13 cellular contexts compared by ENCODE assay signal in the genomic region with DNA sequence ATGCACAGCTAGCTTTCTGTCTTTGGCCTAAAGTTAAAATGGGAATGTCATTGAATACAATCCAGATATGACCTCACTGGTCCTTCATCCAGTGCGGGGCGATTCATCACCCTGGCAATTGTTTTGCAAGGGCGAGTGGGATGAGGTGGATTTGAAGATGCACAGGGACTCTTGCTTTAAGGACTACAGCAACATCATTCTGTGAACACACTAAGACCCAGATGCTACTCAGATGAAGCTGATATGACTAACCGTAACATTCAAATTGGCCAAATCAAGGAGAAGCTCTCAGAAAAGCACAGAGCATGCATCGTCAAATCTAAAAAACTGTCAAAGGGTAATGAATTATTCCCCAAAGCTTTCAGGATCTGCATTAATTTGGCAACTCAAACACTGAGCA. TPM values are rescaled to one million over a fixed set of nuclear protein-coding genes. Genes with fewer than 3 reads are reported as not detected.
DNase-seq lines count a peak whose midpoint lies in the region; ATAC-seq and TF ChIP-seq lines count a peak whose summit lies in the region.
"Had no signal": no experiment of that assay in that cellular context is flagged by ENCODE, and none has a peak within 500 bp of the region (broad histone marks: within the 10 kb centered on the region; RNA-seq: fewer than 3 reads in every experiment).

No MANE protein-coding gene starts in this region.

- peak overlapping the region in 1 of 2 donors; percentile 78 for H3K27ac ChIP-seq in ovary
- H3K27ac ChIP-seq: colonic mucosa had no signal

- peak overlapping the region; percentile 87 for H3K27ac Mint-ChIP-seq in activated CD8-positive, alpha-beta T cell treated with anti-CD3 and anti-CD28 coated beads for 36 hours
- peak overlapping the region in 3 of 6 donors; percentile 16 to 89 (median 84) for H3K27ac Mint-ChIP-seq in immature natural killer cell

- peaks cover 24% of the 10 kb centered on the region for H3K4me1 Mint-ChIP-seq in activated CD8-positive, alpha-beta T cell treated with anti-CD3 and anti-CD28 coated beads for 36 hours (ENCODE audit: low read depth)
- H3K4me1 Mint-ChIP-seq in immature natural killer cell, result peaks cover 19 to 34% of the 10 kb centered on the region in 2 donors

- CTCF ChIA-PET in activated CD8-positive, alpha-beta T cell treated with anti-CD3 and anti-CD28 coated beads for 36 hours (lab: Charles Lee), result no interaction called here

- peaks cover 2% of the 10 kb centered on the region for H3K36me3 Mint-ChIP-seq in activated CD8-positive, alpha-beta T cell treated with anti-CD3 and anti-CD28 coated beads for 36 hours (ENCODE audit: low read depth)
- H3K36me3 Mint-ChIP-seq in immature natural killer cell, result peaks cover 0 to 11% (median 4%) of the 10 kb centered on the region in 3 donors

- H3K4me3 ChIP-seq in ovary, result no peak overlapping the region
- H3K4me3 ChIP-seq: colonic mucosa, Peyer's patch had no signal

- TF ChIP-seq EP300 in ovary (IDR thresholded peaks at IDR 0.05), result no peak

- intact Hi-C loops in activated CD8-positive, alpha-beta T cell treated with anti-CD3 and anti-CD28 coated beads for 36 hours (cut with micrococcal nuclease), result no loop called here
- intact Hi-C loops in ovary (cut with DNase I), result no loop called here

- TF ChIP-seq POLR2A in ovary (IDR thresholded peaks at IDR 0.05), result no peak

- H3K9me3 ChIP-seq in ovary, result no peaks in the 10 kb centered on the region
- H3K9me3 ChIP-seq: colonic mucosa, Peyer's patch had no signal

- TF ChIP-seq CTCF in activated CD8-positive, alpha-beta T cell treated with anti-CD3 and anti-CD28 coated beads for 36 hours (IDR thresholded peaks at IDR 0.05), result no peak
- TF ChIP-seq CTCF in ovary (IDR thresholded peaks at IDR 0.05) (no peak), GM20000 (IDR thresholded peaks at IDR 0.05; ENCODE audit: extremely low read depth, missing control alignments) (no peak)

- peaks cover 2% of the 10 kb centered on the region for H3K4me1 ChIP-seq in ovary (ENCODE audit: insufficient read depth)
- H3K4me1 ChIP-seq: colonic mucosa, Peyer's patch had no signal

- no peak for ATAC-seq in activated CD8-positive, alpha-beta T cell treated with anti-CD3 and anti-CD28 coated beads for 36 hours

- no peaks in the 10 kb centered on the region for H3K36me3 ChIP-seq in ovary
- H3K36me3 ChIP-seq: colonic mucosa, Peyer's patch had no signal

- H3K27me3 Mint-ChIP-seq in activated CD8-positive, alpha-beta T cell treated with anti-CD3 and anti-CD28 coated beads for 36 hours, result no peaks in the 10 kb centered on the region
- H3K27me3 Mint-ChIP-seq in immature natural killer cell (ENCODE audit: low read depth in 3 of 3), result peaks cover 0 to 2% (median 0%) of the 10 kb centered on the region in 3 donors
- H3K27me3 Mint-ChIP-seq: stimulated activated naive CD8-positive, alpha-beta T cell treated with anti-CD3 and anti-CD28 coated beads, Interleukin-15, Interleukin-2, amounts not matched to agents 100 ng/mL and 50 ng/mL, for 24 hours had no signal

- H3K4me3 Mint-ChIP-seq in activated CD8-positive, alpha-beta T cell treated with anti-CD3 and anti-CD28 coated beads for 36 hours, result no peak overlapping the region
- H3K4me3 Mint-ChIP-seq in immature natural killer cell, result no peak overlapping the region

- DNase-seq in DMS79 treated with DMSO at 0.1 percent for 48 hours (lab: John Stamatoyannopoulos, UW) (peak; percentile 96), globus pallidus (ENCODE audit: low spot score) (peak; percentile 31), ovary (peak in 3 of 5 donors; percentile 44 to 67 (median 57)), NOMO-1 treated with DMSO at 0.1 percent for 48 hours (lab: John Stamatoyannopoulos, UW; ENCODE audit: unreplicated experiment) (no peak), GM20000 (ENCODE audit: low spot score) (no peak), immature natural killer cell (no peak), NCI-H82 (lab: John Stamatoyannopoulos, UW) (no peak)
- no peak for DNase-seq in activated CD8-positive, alpha-beta T cell treated with anti-CD3 and anti-CD28 coated beads for 36 hours
- DNase-seq: colonic mucosa, hippocampal formation, NCI-H2081, Peyer's patch had no signal

- no peaks in the 10 kb centered on the region for H3K27me3 ChIP-seq in ovary
- H3K27me3 ChIP-seq: colonic mucosa, Peyer's patch had no signal

- 35 to 53% (median 39%) methylated on average over 5 of the region's 5 CpGs for WGBS in ovary, 3 donors

- peaks cover 2% of the 10 kb centered on the region for H3K9me3 Mint-ChIP-seq in activated CD8-positive, alpha-beta T cell treated with anti-CD3 and anti-CD28 coated beads for 36 hours
- H3K9me3 Mint-ChIP-seq in immature natural killer cell, result peaks cover 0 to 3% (median 0%) of the 10 kb centered on the region in 6 donors
- H3K9me3 Mint-ChIP-seq: stimulated activated naive CD8-positive, alpha-beta T cell treated with anti-CD3 and anti-CD28 coated beads, Interleukin-15, Interleukin-2, amounts not matched to agents 100 ng/mL and 50 ng/mL, for 24 hours had no signal

- POLR2A ChIA-PET in activated CD8-positive, alpha-beta T cell treated with anti-CD3 and anti-CD28 coated beads for 36 hours (lab: Charles Lee), result interaction anchor here (0.5 kb wide), 1 partner anchor 11 kb away, joined by 3 read pairs; no protein-coding TSS in a partner anchor

RNA-seq across cellular contexts. Expression of gene CPA1, which starts 12.8 kb away (rescaled TPM):
- total RNA-seq in activated CD8-positive, alpha-beta T cell treated with anti-CD3 and anti-CD28 coated beads for 36 hours, result not detected
- 10 to 100 TPM in 2 of 7 donors, 1 to 10 TPM in 3, not detected in 2; 1.3 to 32.4 (median 5.5) TPM for total RNA-seq in ovary
- polyA plus RNA-seq in ovary (under 1 TPM; 0.31 to 0.35 TPM), immature natural killer cell (not detected)
- total RNA-seq: Peyer's patch had no signal

RNA-seq across cellular contexts. Expression of gene CEP41, which starts 47.7 kb away (rescaled TPM):
- 10 to 100 TPM; 28.0 to 28.1 TPM for total RNA-seq in activated CD8-positive, alpha-beta T cell treated with anti-CD3 and anti-CD28 coated beads for 36 hours
- total RNA-seq in ovary, result 10 to 100 TPM in 5 of 7 donors, 1 to 10 TPM in 2; 1.8 to 21.3 (median 10.5) TPM
- 10 to 100 TPM in 1 of 2 donors, 1 to 10 TPM in 1; 4.7 to 15.3 TPM for polyA plus RNA-seq in ovary
- 10 to 100 TPM; 17.9 to 22.4 (median 20.8) TPM for polyA plus RNA-seq in immature natural killer cell

RNA-seq across cellular contexts. Expression of gene CPA5, which starts 48.5 kb away (rescaled TPM):
- under 1 TPM; 0.25 to 0.88 TPM for total RNA-seq in activated CD8-positive, alpha-beta T cell treated with anti-CD3 and anti-CD28 coated beads for 36 hours
- total RNA-seq in ovary, result not detected
- polyA plus RNA-seq in ovary (not detected), immature natural killer cell (not detected)
- total RNA-seq: colonic mucosa, Peyer's patch had no signal

Comparison
In these comparisons a context has a peak if more than half of its experiments do, and no peak if none do; other contexts are left out.
1. DNase-seq: peak in DMS79 treated with DMSO at 0.1 percent for 48 hours (single experiment), globus pallidus (single experiment) and ovary (3 of 5); none in activated CD8-positive, alpha-beta T cell treated with anti-CD3 and anti-CD28 coated beads for 36 hours (single experiment), NOMO-1 treated with DMSO at 0.1 percent for 48 hours (single experiment), GM20000 (single experiment), immature natural killer cell (0 of 3) and NCI-H82 (single experiment).